ENCODE assay signal across 8 cellular contexts in the genomic region with DNA sequence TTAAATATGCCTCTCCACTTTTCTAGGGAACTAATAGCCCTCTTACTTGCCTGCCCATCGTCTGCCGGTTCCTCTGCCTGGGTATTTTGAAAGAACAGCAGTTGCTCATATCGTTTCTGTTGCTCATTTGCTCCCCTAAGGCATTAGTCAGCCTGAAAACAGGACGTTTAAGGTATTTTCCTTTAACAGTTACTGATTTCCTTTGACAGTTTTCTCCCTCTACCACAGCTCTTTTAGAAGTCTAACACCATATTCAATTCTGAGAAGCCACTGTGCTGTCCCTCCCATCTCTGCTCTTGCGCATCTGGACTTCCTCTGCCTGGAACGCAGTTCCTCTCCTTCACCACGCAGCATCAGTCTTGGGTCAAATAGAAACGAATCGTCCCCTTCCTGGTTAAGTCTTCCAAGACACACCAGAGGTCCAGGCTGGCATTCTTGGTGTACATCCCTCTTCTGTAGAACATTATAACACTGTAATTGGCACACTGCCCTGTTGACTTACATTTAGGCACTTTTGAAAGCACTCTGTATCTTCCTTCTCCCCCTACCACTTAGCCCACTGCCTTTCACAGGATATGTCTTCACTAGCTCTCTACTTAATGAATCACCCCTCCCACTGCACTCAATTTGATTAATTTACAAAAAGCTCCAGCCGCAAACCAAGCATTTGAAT.
DNase-seq lines count a peak whose midpoint lies in the region; ATAC-seq, FAIRE-seq and TF ChIP-seq lines count a peak whose summit lies in the region.

No MANE protein-coding gene starts in this region.

- RAD21 ChIA-PET in GM12878 (lab: Charles Lee; ENCODE audit: unreplicated experiment), result interaction anchor here (1.0 to 2.4 kb wide), 5 partner anchors 9 to 267 kb away, joined by 3 to 11 read pairs (median 4); no protein-coding TSS in a partner anchor

- H4K20me1 ChIP-seq in GM12878 (ENCODE audit: control insufficient read depth, insufficient read depth), result no peaks in the 10 kb centered on the region

- H3K27me3 Mint-ChIP-seq in CD4-positive, alpha-beta T cell, result no peaks in the 10 kb centered on the region
- no peaks in the 10 kb centered on the region for H3K27me3 Mint-ChIP-seq in nephron progenitor cell (ENCODE audit: low read depth, poor library complexity)

- H3K4me3 Mint-ChIP-seq in CD4-positive, alpha-beta T cell, result peak overlapping the region; percentile 92
- H3K4me3 Mint-ChIP-seq in nephron progenitor cell, result no peak overlapping the region

- H3K4me1 ChIP-seq in GM12878 (ENCODE audit: control insufficient read depth, insufficient read depth, low read length) (peaks cover 7% of the 10 kb centered on the region), kidney (ENCODE audit: control insufficient read depth in 1 of 2, insufficient read depth in 1 of 2, low read depth in 1 of 2, low read length in 2 of 2) (peaks cover 3 to 7% of the 10 kb centered on the region in 2 donors)

- H3K9me3 ChIP-seq in CD4-positive, alpha-beta T cell (ENCODE audit: control insufficient read depth, low read length), result peaks cover 7% of the 10 kb centered on the region
- H3K9me3 ChIP-seq in GM12878 (replicated peaks; ENCODE audit: control insufficient read depth, insufficient read depth, low read length) (peaks cover 9% of the 10 kb centered on the region), kidney (ENCODE audit: control insufficient read depth in 1 of 2, low read length in 2 of 2) (no peaks in the 10 kb centered on the region)

- H3K9me3 Mint-ChIP-seq in CD4-positive, alpha-beta T cell, result peaks cover 1% of the 10 kb centered on the region
- H3K9me3 Mint-ChIP-seq in nephron progenitor cell, result peaks cover 29% of the 10 kb centered on the region

- peak; percentile 85 for ATAC-seq in CD4-positive, alpha-beta T cell (ENCODE audit: poor library complexity)
- peak; percentile 89 for ATAC-seq in GM19452 (IDR thresholded peaks at IDR 0.05; ENCODE audit: unreplicated experiment)
- peak; percentile 76 for ATAC-seq in HG03575 (IDR thresholded peaks at IDR 0.05; ENCODE audit: extremely low read depth, insufficient number of reproducible peaks, low FRiP score, unreplicated experiment)
- peak; percentile 95 for ATAC-seq in GM12878

- peak overlapping the region; percentile 95 for H3K4me2 ChIP-seq in GM12878 (ENCODE audit: control insufficient read depth, insufficient read depth)

- peaks cover 40% of the 10 kb centered on the region for H3K4me1 Mint-ChIP-seq in CD4-positive, alpha-beta T cell (ENCODE audit: low read depth)
- no peaks in the 10 kb centered on the region for H3K4me1 Mint-ChIP-seq in nephron progenitor cell

- H3K9ac ChIP-seq in GM12878 (ENCODE audit: control insufficient read depth, insufficient read depth, low read length), result peak overlapping the region; percentile 74
- H3K9ac ChIP-seq in kidney (ENCODE audit: low read length in 2 of 2), result peak overlapping the region; percentile 30 to 65

- no peaks in the 10 kb centered on the region for H3K27me3 ChIP-seq in CD4-positive, alpha-beta T cell (ENCODE audit: control insufficient read depth, insufficient read depth, low read length)
- no peaks in the 10 kb centered on the region for H3K27me3 ChIP-seq in GM12878 (replicated peaks in 1 of 2; ENCODE audit: control insufficient read depth in 2 of 2, insufficient read depth in 2 of 2, low read length in 1 of 2)

- no TSS peak for BruUV-seq in GM12878 (replicated peaks; lab: Mats Ljungman, UMichigan)

- CTCF ChIA-PET in CD4-positive, alpha-beta T cell (lab: Charles Lee), result interaction anchor here (1.1 to 1.4 kb wide), 2 partner anchors 12 to 101 kb away, joined by 3 to 4 read pairs; no protein-coding TSS in a partner anchor
- CTCF ChIA-PET in GM12878 (lab: Yijun Ruan, JAX), result interaction anchor here (0.6 to 2.3 kb wide), 9 partner anchors 9 to 421 kb away, joined by 3 to 10 read pairs (median 3); no protein-coding TSS in a partner anchor

- H3K36me3 ChIP-seq in GM12878 (ENCODE audit: control insufficient read depth in 2 of 2, insufficient read depth in 2 of 2, low read length in 1 of 2), result no peaks in the 10 kb centered on the region
- no peaks in the 10 kb centered on the region for H3K36me3 ChIP-seq in kidney (ENCODE audit: control insufficient read depth in 1 of 2, insufficient read depth in 2 of 2, low read length in 2 of 2)

- H3K27ac ChIP-seq in CD4-positive, alpha-beta T cell (ENCODE audit: low read depth, low read length), result peak overlapping the region; percentile 71
- H3K27ac ChIP-seq in GM12878 (ENCODE audit: control insufficient read depth, insufficient read depth) (peak overlapping the region; percentile 98), kidney (ENCODE audit: low read depth in 2 of 2, low read length in 2 of 2) (peak overlapping the region; percentile 77 to 95)

- peak; percentile 32 to 49; a peak in 2 of 4 replicates for TF ChIP-seq EP300 in GM12878 (IDR thresholded peaks at IDR 0.05; ENCODE audit: borderline replicate concordance in 1 of 2, control insufficient read depth in 1 of 2, low read depth in 2 of 2, low read length in 2 of 2)

- peak; percentile 52 for FAIRE-seq in GM12878 (lab: Jason Lieb, UNC)
- FAIRE-seq in kidney (lab: Jason Lieb, UNC), result no peak

- peaks cover 9% of the 10 kb centered on the region for H3K79me2 ChIP-seq in GM12878 (ENCODE audit: control insufficient read depth, insufficient read depth, low read length)

- peak overlapping the region; percentile 74 for H3K4me3 ChIP-seq in GM12878
- H3K4me3 ChIP-seq in kidney (ENCODE audit: low read length in 2 of 2), result peak overlapping the region; percentile 75 to 76

- peak; percentile 80 for TF ChIP-seq POLR2A in GM12878 (IDR thresholded peaks at IDR 0.05; ENCODE audit: low read depth, low read length)

- peaks cover 50% of the 10 kb centered on the region for H3K36me3 Mint-ChIP-seq in CD4-positive, alpha-beta T cell (ENCODE audit: low read depth)
- peaks cover 2% of the 10 kb centered on the region for H3K36me3 Mint-ChIP-seq in nephron progenitor cell (ENCODE audit: low read depth)

- POLR2A ChIA-PET in CD4-positive, alpha-beta T cell (lab: Charles Lee), result interaction anchor here (0.8 to 2.0 kb wide), 12 partner anchors 10 to 643 kb away, joined by 3 to 8 read pairs (median 4); a partner anchor contains a TSS
- POLR2A ChIA-PET in GM12878 (lab: Charles Lee), result interaction anchor here (0.6 to 1.7 kb wide), 5 partner anchors 9 to 615 kb away, joined by 3 to 6 read pairs (median 4); no protein-coding TSS in a partner anchor

- H2AFZ ChIP-seq in GM12878 (ENCODE audit: control insufficient read depth, low read depth, low read length), result peak overlapping the region; percentile 92

- in situ Hi-C loops in GM12878 (cut with MboI), result no loop called here

- WGBS in GM12878 (ENCODE audit: insufficient coverage, insufficient replicate concordance, low lambda C conversion rate, missing lambda C conversion rate), result 1% methylated on average over 10 of the region's 10 CpGs

- DNase-seq in CD4-positive, alpha-beta T cell, result peak; percentile 33 to 62 (median 42)
- DNase-seq in T1000 (lab: John Stamatoyannopoulos, UW) (peak; percentile 12), GM12878 (ENCODE audit: low read depth, low spot score) (peak; percentile 81), kidney (peak; percentile 75), nephron progenitor cell (no peak)
- peak; percentile 43 to 59 for DNase-seq in stimulated activated CD4-positive, alpha-beta T cell treated with anti-CD3 and anti-CD28 coated beads, Interleukin-4, amount 100 ng/mL, for 4 hours

- TF ChIP-seq RAD21 in GM12878 (IDR thresholded peaks at IDR 0.05; ENCODE audit: insufficient read depth, low read depth, low read length), result peak; percentile 46

- SMC1A ChIA-PET in GM12878 (lab: Charles Lee; ENCODE audit: uncharacterized antibody, unreplicated experiment), result interaction anchor here (0.8 to 2.3 kb wide), 9 partner anchors 9 to 824 kb away, joined by 3 to 17 read pairs (median 3); a partner anchor contains a TSS

- no peak for TF ChIP-seq CTCF in CD4-positive, alpha-beta T cell (IDR thresholded peaks at IDR 0.05)
- peak; percentile 6 to 39 (median 25); a peak in 2 of 6 replicates for TF ChIP-seq CTCF in GM12878 (IDR thresholded peaks at IDR 0.05 in 2 of 3, conservative IDR thresholded peaks at IDR 0.05 in 1 of 3; ENCODE audit: control insufficient read depth in 2 of 3, extremely low read depth in 1 of 3, insufficient read depth in 1 of 3, low read depth in 3 of 3, low read length in 3 of 3)
- TF ChIP-seq CTCF in kidney (IDR thresholded peaks at IDR 0.05; ENCODE audit: borderline replicate concordance, extremely low read depth, insufficient read depth), result peak; percentile 27
- no peak for TF ChIP-seq CTCF in nephron progenitor cell (IDR thresholded peaks at IDR 0.05)

- peak overlapping the region; percentile 91 for H3K27ac Mint-ChIP-seq in CD4-positive, alpha-beta T cell
- no peak overlapping the region for H3K27ac Mint-ChIP-seq in nephron progenitor cell

- intact Hi-C loops in CD4-positive, alpha-beta T cell (cut with DNase I, micrococcal nuclease), result no loop called here
- intact Hi-C loops in GM12878 (cut with micrococcal nuclease; ENCODE audit: unreplicated experiment), result loop anchor here (10.0 kb wide), 1 partner anchor 203 kb away; a partner anchor contains a TSS
- intact Hi-C loops in kidney (cut with DNase I), result no loop called here

TF ChIP-seq in GM12878, 131 proteins besides CTCF, POLR2A, EP300 and RAD21 (continues in another document):
- TF ChIP-seq, protein P1, sequence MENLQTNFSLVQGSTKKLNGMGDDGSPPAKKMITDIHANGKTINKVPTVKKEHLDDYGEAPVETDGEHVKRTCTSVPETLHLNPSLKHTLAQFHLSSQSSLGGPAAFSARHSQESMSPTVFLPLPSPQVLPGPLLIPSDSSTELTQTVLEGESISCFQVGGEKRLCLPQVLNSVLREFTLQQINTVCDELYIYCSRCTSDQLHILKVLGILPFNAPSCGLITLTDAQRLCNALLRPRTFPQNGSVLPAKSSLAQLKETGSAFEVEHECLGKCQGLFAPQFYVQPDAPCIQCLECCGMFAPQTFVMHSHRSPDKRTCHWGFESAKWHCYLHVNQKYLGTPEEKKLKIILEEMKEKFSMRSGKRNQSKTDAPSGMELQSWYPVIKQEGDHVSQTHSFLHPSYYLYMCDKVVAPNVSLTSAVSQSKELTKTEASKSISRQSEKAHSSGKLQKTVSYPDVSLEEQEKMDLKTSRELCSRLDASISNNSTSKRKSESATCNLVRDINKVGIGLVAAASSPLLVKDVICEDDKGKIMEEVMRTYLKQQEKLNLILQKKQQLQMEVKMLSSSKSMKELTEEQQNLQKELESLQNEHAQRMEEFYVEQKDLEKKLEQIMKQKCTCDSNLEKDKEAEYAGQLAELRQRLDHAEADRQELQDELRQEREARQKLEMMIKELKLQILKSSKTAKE (IDR thresholded peaks at IDR 0.05; ENCODE audit: low read depth, poor library complexity, severe bottlenecking), result peak; percentile 14
- TF ChIP-seq NR2C2 (IDR thresholded peaks at IDR 0.05; ENCODE audit: borderline replicate concordance, control insufficient read depth, insufficient read length, low read depth), result no peak
- 0 out of 2 replicates have a peak, but pooled peaks have one; percentile 19 for TF ChIP-seq CHD2 (IDR thresholded peaks at IDR 0.05; ENCODE audit: borderline replicate concordance, low read depth, low read length)
- TF ChIP-seq BHLHE40 (IDR thresholded peaks at IDR 0.05; ENCODE audit: borderline replicate concordance in 1 of 2, low read depth in 2 of 2, low read length in 1 of 2), result no peak
- no peak for TF ChIP-seq RB1 (IDR thresholded peaks at IDR 0.05; ENCODE audit: borderline replicate concordance)
- TF ChIP-seq SIX5 (IDR thresholded peaks at IDR 0.05; ENCODE audit: low read depth, low read length, severe bottlenecking), result no peak

Comparison
In these comparisons a context has a peak if more than half of its experiments do, and no peak if none do; other contexts are left out.
1. CTCF ChIP-seq: peak in GM12878 (3 of 3) and kidney (single experiment); none in CD4-positive, alpha-beta T cell (single experiment) and nephron progenitor cell (single experiment).
2. Peak in every context shown above with its lines, with median percentiles within 50 percentile points of each other: ATAC-seq and H3K27ac ChIP-seq.